In genomic region chr17:7261377-7262191, GRCh38 we compare ENCODE assay signal across 8 cellular contexts. TPM values are rescaled to one million over a fixed set of nuclear protein-coding genes. Genes with fewer than 3 reads are reported as not detected.
DNase-seq lines count a peak whose midpoint lies in the region; ATAC-seq lines count a peak whose summit lies in the region.

No MANE protein-coding gene starts in this region.

- ATAC-seq in activated naive CD8-positive, alpha-beta T cell treated with anti-CD3 and anti-CD28 coated beads, Interleukin-2, amount 10 ng/mL, durations not matched to agents 7 days and 5 days (ENCODE audit: low read depth): peak; percentile 38
- no peak for ATAC-seq in GM18873 (IDR thresholded peaks at IDR 0.05; ENCODE audit: low FRiP score, unreplicated experiment)

- peak; percentile 78 for DNase-seq in DMS53 (lab: John Stamatoyannopoulos, UW)
- no peak for DNase-seq in DMS53 treated with DMSO at 0.1 percent for 48 hours (lab: John Stamatoyannopoulos, UW; ENCODE audit: unreplicated experiment)
- peak; percentile 64 for DNase-seq in activated naive CD8-positive, alpha-beta T cell treated with anti-CD3 and anti-CD28 coated beads, Interleukin-2, amount 10 ng/mL, durations not matched to agents 7 days and 5 days
- DNase-seq in stimulated activated CD4-positive, alpha-beta T cell treated with anti-CD3 and anti-CD28 coated beads, Interleukin-4, amount 100 ng/mL, for 1 hour: peak; percentile 32
- no peak for DNase-seq in amniotic stem cell (lab: John Stamatoyannopoulos, UW)
- no peak for DNase-seq in NCI-H1092 (lab: John Stamatoyannopoulos, UW)

- H3K4me1 ChIP-seq in iPS-15b (ENCODE audit: control insufficient read depth, insufficient read depth, low read length): peaks cover 12% of the 10 kb centered on the region

- H3K36me3 ChIP-seq in iPS-15b (ENCODE audit: control insufficient read depth, insufficient read depth, low read length): peaks cover 22% of the 10 kb centered on the region

- H3K27ac Mint-ChIP-seq in activated naive CD8-positive, alpha-beta T cell treated with anti-CD3 and anti-CD28 coated beads, Interleukin-2, amount 10 ng/mL, durations not matched to agents 7 days and 5 days: peak overlapping the region; percentile 51

- POLR2A ChIA-PET in activated naive CD8-positive, alpha-beta T cell treated with anti-CD3 and anti-CD28 coated beads, Interleukin-2, amount 10 ng/mL, durations not matched to agents 7 days and 5 days (lab: Charles Lee): interaction anchor here (0.7 to 1.1 kb wide), 2 partner anchors 10 to 41 kb away, joined by 3 to 5 read pairs; partner anchors contain the start of gene CTDNEP1

- H3K4me3 Mint-ChIP-seq in activated naive CD8-positive, alpha-beta T cell treated with anti-CD3 and anti-CD28 coated beads, Interleukin-2, amount 10 ng/mL, durations not matched to agents 7 days and 5 days: peak overlapping the region; percentile 70

- no peaks in the 10 kb centered on the region for H3K36me3 Mint-ChIP-seq in activated naive CD8-positive, alpha-beta T cell treated with anti-CD3 and anti-CD28 coated beads, Interleukin-2, amount 10 ng/mL, durations not matched to agents 7 days and 5 days

- H3K9ac ChIP-seq in iPS-15b (ENCODE audit: low read depth, low read length): peak overlapping the region; percentile 94

- H3K27me3 ChIP-seq in iPS-15b (ENCODE audit: control insufficient read depth, insufficient read depth, low read length): no peaks in the 10 kb centered on the region

- no peaks in the 10 kb centered on the region for H3K9me3 ChIP-seq in iPS-15b (ENCODE audit: control insufficient read depth, insufficient read depth, low read length)

- H3K9me3 Mint-ChIP-seq in activated naive CD8-positive, alpha-beta T cell treated with anti-CD3 and anti-CD28 coated beads, Interleukin-2, amount 10 ng/mL, durations not matched to agents 7 days and 5 days: no peaks in the 10 kb centered on the region

- peaks cover 20% of the 10 kb centered on the region for H3K4me1 Mint-ChIP-seq in activated naive CD8-positive, alpha-beta T cell treated with anti-CD3 and anti-CD28 coated beads, Interleukin-2, amount 10 ng/mL, durations not matched to agents 7 days and 5 days

- H3K27me3 Mint-ChIP-seq in activated naive CD8-positive, alpha-beta T cell treated with anti-CD3 and anti-CD28 coated beads, Interleukin-2, amount 10 ng/mL, durations not matched to agents 7 days and 5 days: peaks cover 26% of the 10 kb centered on the region

- H3K4me3 ChIP-seq in iPS-15b (ENCODE audit: low read depth, low read length): peak overlapping the region; percentile 98

RNA-seq across cellular contexts. Expression of gene CLDN7, which starts 0.7 kb away (rescaled TPM):
- 1 to 10 TPM; 1.7 to 2.6 TPM for total RNA-seq in activated naive CD8-positive, alpha-beta T cell treated with anti-CD3 and anti-CD28 coated beads, Interleukin-2, amount 10 ng/mL, durations not matched to agents 7 days and 5 days

RNA-seq across cellular contexts. Expression of gene ELP5, which starts 9.6 kb away (rescaled TPM):
- 10 to 100 TPM; 49.5 to 52.0 TPM for total RNA-seq in activated naive CD8-positive, alpha-beta T cell treated with anti-CD3 and anti-CD28 coated beads, Interleukin-2, amount 10 ng/mL, durations not matched to agents 7 days and 5 days

RNA-seq across cellular contexts. Expression of gene CTDNEP1, which starts 10.1 kb away (rescaled TPM):
- total RNA-seq in activated naive CD8-positive, alpha-beta T cell treated with anti-CD3 and anti-CD28 coated beads, Interleukin-2, amount 10 ng/mL, durations not matched to agents 7 days and 5 days: 100 to 1,000 TPM; 157 to 160 TPM

RNA-seq across cellular contexts. Expression of gene GABARAP, which starts 19.3 kb away (rescaled TPM):
- total RNA-seq in activated naive CD8-positive, alpha-beta T cell treated with anti-CD3 and anti-CD28 coated beads, Interleukin-2, amount 10 ng/mL, durations not matched to agents 7 days and 5 days: 100 to 1,000 TPM; 244 to 251 TPM

RNA-seq across cellular contexts. Expression of gene SLC2A4, which starts 19.9 kb away (rescaled TPM):
- total RNA-seq in activated naive CD8-positive, alpha-beta T cell treated with anti-CD3 and anti-CD28 coated beads, Interleukin-2, amount 10 ng/mL, durations not matched to agents 7 days and 5 days: not detected

Comparison
In these comparisons a context has a peak if more than half of its experiments do, and no peak if none do; other contexts are left out.
1. DNase-seq: peak in DMS53 (single experiment), activated naive CD8-positive, alpha-beta T cell treated with anti-CD3 and anti-CD28 coated beads, Interleukin-2, amount 10 ng/mL, durations not matched to agents 7 days and 5 days (single experiment) and stimulated activated CD4-positive, alpha-beta T cell treated with anti-CD3 and anti-CD28 coated beads, Interleukin-4, amount 100 ng/mL, for 1 hour (single experiment); none in DMS53 treated with DMSO at 0.1 percent for 48 hours (single experiment), amniotic stem cell (single experiment) and NCI-H1092 (single experiment).